In genomic region chr16:90048737-90049330, GRCh38 we compare ENCODE assay signal across 14 cellular contexts. TPM values are rescaled to one million over a fixed set of nuclear protein-coding genes. Genes with fewer than 3 reads are reported as not detected.
DNase-seq lines count a peak whose midpoint lies in the region; ATAC-seq and TF ChIP-seq lines count a peak whose summit lies in the region.
"Had no signal": no experiment of that assay in that cellular context is flagged by ENCODE, and none has a peak within 500 bp of the region (broad histone marks: within the 10 kb centered on the region; RNA-seq: fewer than 3 reads in every experiment).

No MANE protein-coding gene starts in this region.

- peaks cover 10% of the 10 kb centered on the region for H3K4me1 Mint-ChIP-seq in activated naive CD8-positive, alpha-beta T cell (ENCODE audit: low read depth)
- H3K4me1 Mint-ChIP-seq in activated naive CD8-positive, alpha-beta T cell treated with anti-CD3 and anti-CD28 coated beads for 36 hours, result peaks cover 3% of the 10 kb centered on the region
- peaks cover 6% of the 10 kb centered on the region for H3K4me1 Mint-ChIP-seq in central memory CD8-positive, alpha-beta T cell
- peaks cover 6 to 10% (median 7%) of the 10 kb centered on the region in 4 donors for H3K4me1 Mint-ChIP-seq in naive thymus-derived CD8-positive, alpha-beta T cell
- peaks cover 17% of the 10 kb centered on the region for H3K4me1 Mint-ChIP-seq in type B pancreatic cell (ENCODE audit: unreplicated experiment)

- no peaks in the 10 kb centered on the region for H3K27me3 Mint-ChIP-seq in activated naive CD8-positive, alpha-beta T cell
- peaks cover 24% of the 10 kb centered on the region for H3K27me3 Mint-ChIP-seq in activated naive CD8-positive, alpha-beta T cell treated with anti-CD3 and anti-CD28 coated beads for 36 hours
- H3K27me3 Mint-ChIP-seq in central memory CD8-positive, alpha-beta T cell, result peaks cover 28% of the 10 kb centered on the region
- peaks cover 0 to 20% (median 10%) of the 10 kb centered on the region in 5 donors for H3K27me3 Mint-ChIP-seq in naive thymus-derived CD8-positive, alpha-beta T cell
- H3K27me3 Mint-ChIP-seq in type B pancreatic cell, result peaks cover 4% of the 10 kb centered on the region

- TF ChIP-seq CTCF in type B pancreatic cell (conservative IDR thresholded peaks at IDR 0.05), result no peak

- H3K4me3 Mint-ChIP-seq in activated naive CD8-positive, alpha-beta T cell, result peak overlapping the region; percentile 68
- H3K4me3 Mint-ChIP-seq in activated naive CD8-positive, alpha-beta T cell treated with anti-CD3 and anti-CD28 coated beads for 36 hours, result no peak overlapping the region
- no peak overlapping the region for H3K4me3 Mint-ChIP-seq in central memory CD8-positive, alpha-beta T cell
- peak overlapping the region in 7 of 10 donors; percentile 20 to 69 (median 51) for H3K4me3 Mint-ChIP-seq in naive thymus-derived CD8-positive, alpha-beta T cell
- H3K4me3 Mint-ChIP-seq in type B pancreatic cell, result peak overlapping the region; percentile 74

- POLR2A ChIA-PET in naive thymus-derived CD8-positive, alpha-beta T cell (lab: Charles Lee), result no interaction called here

- H3K36me3 Mint-ChIP-seq in activated naive CD8-positive, alpha-beta T cell, result peaks cover 4% of the 10 kb centered on the region
- no peaks in the 10 kb centered on the region for H3K36me3 Mint-ChIP-seq in activated naive CD8-positive, alpha-beta T cell treated with anti-CD3 and anti-CD28 coated beads for 36 hours
- peaks cover 21% of the 10 kb centered on the region for H3K36me3 Mint-ChIP-seq in central memory CD8-positive, alpha-beta T cell (ENCODE audit: insufficient read depth)
- peaks cover 0 to 7% (median 2%) of the 10 kb centered on the region in 3 donors for H3K36me3 Mint-ChIP-seq in naive thymus-derived CD8-positive, alpha-beta T cell
- no peaks in the 10 kb centered on the region for H3K36me3 Mint-ChIP-seq in type B pancreatic cell

- no peak for DNase-seq in activated naive CD8-positive, alpha-beta T cell treated with anti-CD3 and anti-CD28 coated beads for 36 hours
- no peak for DNase-seq in central memory CD8-positive, alpha-beta T cell (ENCODE audit: low spot score in 2 of 2)
- DNase-seq in naive thymus-derived CD8-positive, alpha-beta T cell, result no peak
- DNase-seq in type B pancreatic cell (ENCODE audit: extremely low spot score, unreplicated experiment) (no peak), amygdala (lab: John Stamatoyannopoulos, UW) (no peak)
- DNase-seq: COR-L47, KBM-7, NCI-H1092, NCI-H1694, NCI-H345, NCI-H748 treated with DMSO at 0.1 percent for 48 hours had no signal

- H3K9me3 Mint-ChIP-seq in activated naive CD8-positive, alpha-beta T cell (ENCODE audit: low read depth), result peaks cover 6% of the 10 kb centered on the region
- H3K9me3 Mint-ChIP-seq in activated naive CD8-positive, alpha-beta T cell treated with anti-CD3 and anti-CD28 coated beads for 36 hours, result peaks cover 7% of the 10 kb centered on the region
- peaks cover 10% of the 10 kb centered on the region for H3K9me3 Mint-ChIP-seq in central memory CD8-positive, alpha-beta T cell
- peaks cover 2 to 14% (median 8%) of the 10 kb centered on the region in 9 donors for H3K9me3 Mint-ChIP-seq in naive thymus-derived CD8-positive, alpha-beta T cell
- H3K9me3 Mint-ChIP-seq in type B pancreatic cell, result peaks cover 2% of the 10 kb centered on the region

- H3K27ac Mint-ChIP-seq in activated naive CD8-positive, alpha-beta T cell, result no peak overlapping the region
- no peak overlapping the region for H3K27ac Mint-ChIP-seq in activated naive CD8-positive, alpha-beta T cell treated with anti-CD3 and anti-CD28 coated beads for 36 hours
- H3K27ac Mint-ChIP-seq in central memory CD8-positive, alpha-beta T cell (ENCODE audit: low read depth), result peak overlapping the region; percentile 76
- peak overlapping the region in 4 of 10 donors; percentile 4 to 63 (median 24) for H3K27ac Mint-ChIP-seq in naive thymus-derived CD8-positive, alpha-beta T cell
- H3K27ac Mint-ChIP-seq in type B pancreatic cell, result no peak overlapping the region

- ATAC-seq in central memory CD8-positive, alpha-beta T cell (replicated peaks; ENCODE audit: extremely low read depth, poor library complexity, severe bottlenecking), result no peak
- ATAC-seq in naive thymus-derived CD8-positive, alpha-beta T cell, result no peak
- ATAC-seq in HG03039 (IDR thresholded peaks at IDR 0.05; ENCODE audit: unreplicated experiment) (no peak), HG02642 (IDR thresholded peaks at IDR 0.05; ENCODE audit: poor library complexity, unreplicated experiment) (no peak)

RNA-seq across cellular contexts. Expression of gene PRDM7, which starts 28.3 kb away (rescaled TPM):
- not detected for total RNA-seq in activated naive CD8-positive, alpha-beta T cell treated with anti-CD3 and anti-CD28 coated beads for 36 hours
- not detected for total RNA-seq in naive thymus-derived CD8-positive, alpha-beta T cell
- not detected for polyA plus RNA-seq in naive thymus-derived CD8-positive, alpha-beta T cell
- not detected in 2 replicates for total RNA-seq in type B pancreatic cell (ENCODE audit: low replicate concordance)

RNA-seq across cellular contexts. Expression of gene DBNDD1, which starts 29.6 kb away (rescaled TPM):
- total RNA-seq in activated naive CD8-positive, alpha-beta T cell treated with anti-CD3 and anti-CD28 coated beads for 36 hours, result 1 to 10 TPM in 1 of 2 experiments, under 1 TPM in 1; 0.82 to 1.0 TPM
- under 1 TPM; 0.57 to 0.99 TPM for total RNA-seq in naive thymus-derived CD8-positive, alpha-beta T cell
- 1 to 10 TPM; 2.8 to 3.5 (median 3.3) TPM for polyA plus RNA-seq in naive thymus-derived CD8-positive, alpha-beta T cell
- total RNA-seq in type B pancreatic cell (ENCODE audit: low replicate concordance), result 11.6 and 21.2 TPM in 2 replicates

Comparison
In these comparisons a context has a peak if more than half of its experiments do, and no peak if none do; other contexts are left out.
1. H3K4me3 Mint-ChIP-seq: peak in activated naive CD8-positive, alpha-beta T cell (single experiment), naive thymus-derived CD8-positive, alpha-beta T cell (7 of 10) and type B pancreatic cell (single experiment); none in activated naive CD8-positive, alpha-beta T cell treated with anti-CD3 and anti-CD28 coated beads for 36 hours (single experiment) and central memory CD8-positive, alpha-beta T cell (single experiment).